In genomic region chr19:55444720-55445045, GRCh38 we compare ENCODE assay signal across 37 cellular contexts. TPM values are rescaled to one million over a fixed set of nuclear protein-coding genes. Genes with fewer than 3 reads are reported as not detected.
"Had no signal": no experiment of that assay in that cellular context is flagged by ENCODE, and none has a peak within 500 bp of the region (broad histone marks: within the 10 kb centered on the region; RNA-seq: fewer than 3 reads in every experiment).

No MANE protein-coding gene starts in this region.

- H3K9me3 Mint-ChIP-seq: activated B cell treated with CpG ODN at 0.5 μM for 24 hours; activated CD4-positive, alpha-beta memory T cell treated with anti-CD3 and anti-CD28 coated beads for 36 hours; activated CD8-positive, alpha-beta T cell treated with anti-CD3 and anti-CD28 coated beads for 36 hours; activated naive CD4-positive, alpha-beta T cell treated with anti-CD3 and anti-CD28 coated beads, Interleukin-2, amount 10 ng/mL, durations not matched to agents 7 days and 5 days; activated naive CD4-positive, alpha-beta T cell treated with anti-CD3 and anti-CD28 coated beads, Interleukin-2, amount 50 U/mL, for 72 hours; activated naive CD8-positive, alpha-beta T cell treated with anti-CD3 and anti-CD28 coated beads for 36 hours; activated T-cell treated with anti-CD3 and anti-CD28 coated beads, Interleukin-2, amount 50 U/mL, for 4 hours; activated T-helper 1 cell treated with anti-CD3 and anti-CD28 coated beads, Interleukin-12 subunit alpha, Interleukin-12 subunit beta, Interleukin-2, Interleukin-4 antibody, amounts not matched to agents 30 ng/mL and 10 ng/mL and 1 ng/mL, durations not matched to agents 14 hours and 24 hours and 36 hours; activated T-helper 17 cell treated with anti-CD3 and anti-CD28 coated beads, Interleukin-2, amount 50 U/mL, for 72 hours; central memory CD8-positive, alpha-beta T cell; T-helper 1 cell treated with Interleukin-12 subunit alpha and Interleukin-12 subunit beta and Interleukin-4 antibody, amounts not matched to agents 30 μg/mL and 1 μg/mL, for 36 hours; T-helper 2 cell treated with Interferon-gamma antibody and Interleukin-4, amounts not matched to agents 5 μg/mL and 100 μg/mL, for 36 hours had no signal

- DNase-seq: activated B cell treated with CpG ODN at 0.5 μM for 24 hours; activated CD4-positive, alpha-beta memory T cell treated with anti-CD3 and anti-CD28 coated beads for 36 hours; activated CD4-positive, alpha-beta T cell treated with anti-CD3 and anti-CD28 coated beads for 48 hours; activated CD4-positive, alpha-beta T cell treated with anti-CD3 and anti-CD28 coated beads, Interleukin-2, amount 50 U/mL, for 1 hour; activated CD4-positive, alpha-beta T cell treated with anti-CD3 and anti-CD28 coated beads, Interleukin-2, amount 50 U/mL, for 4 hours; activated CD4-positive, CD25-positive, alpha-beta regulatory T cell treated with anti-CD3 and anti-CD28 coated beads, Interleukin-2, amount 50 U/mL, for 72 hours; activated CD8-positive, alpha-beta memory T cell treated with anti-CD3 and anti-CD28 coated beads, Interleukin-2, amount 50 U/mL, for 4 hours; activated CD8-positive, alpha-beta T cell treated with anti-CD3 and anti-CD28 coated beads for 36 hours; activated effector memory CD4-positive, alpha-beta T cell treated with anti-CD3 and anti-CD28 coated beads, Interleukin-2, amount 50 U/mL, for 16 hours; activated gamma-delta T cell treated with Interleukin-2 at 50 U/mL for 16 hours; activated naive CD4-positive, alpha-beta T cell; activated naive CD4-positive, alpha-beta T cell treated with anti-CD3 and anti-CD28 coated beads, Interleukin-2, amount 10 ng/mL, durations not matched to agents 7 days and 5 days; activated naive CD8-positive, alpha-beta T cell treated with anti-CD3 and anti-CD28 coated beads for 36 hours; activated T-cell treated with anti-CD3 and anti-CD28 coated beads for 4 hours; activated T-cell treated with anti-CD3 and anti-CD28 coated beads, Interleukin-2, amount 50 U/mL, for 1 hour; activated T-cell treated with anti-CD3 and anti-CD28 coated beads, Interleukin-2, amount 50 U/mL, for 4 hours; activated T-cell treated with anti-CD3 and anti-CD28 coated beads, Interleukin-2, amount 50 U/mL, for 72 hours; adrenal gland; amniotic stem cell; aorta; body of pancreas; cerebellar nuclear complex; SW 1271; T-helper 1 cell; T-helper 2 cell; T-helper 9 cell had no signal

- H3K27ac ChIP-seq: adrenal gland, body of pancreas, cardiac muscle cell, VCaP had no signal

- ATAC-seq: activated CD8-positive, alpha-beta T cell treated with anti-CD3 and anti-CD28 coated beads for 36 hours; activated naive CD4-positive, alpha-beta T cell treated with anti-CD3 and anti-CD28 coated beads, Interleukin-2, amount 50 U/mL, for 72 hours; activated T-cell treated with anti-CD3 and anti-CD28 coated beads, Interleukin-2, amount 50 U/mL, for 4 hours; activated T-cell treated with anti-CD3 and anti-CD28 coated beads, Interleukin-2, amount 50 U/mL, for 72 hours; activated T-helper 17 cell treated with anti-CD3 and anti-CD28 coated beads, Interleukin-2, amount 50 U/mL, for 72 hours; body of pancreas had no signal

- H3K4me3 Mint-ChIP-seq: activated B cell treated with CpG ODN at 0.5 μM for 24 hours; activated CD4-positive, alpha-beta memory T cell treated with anti-CD3 and anti-CD28 coated beads for 36 hours; activated CD8-positive, alpha-beta T cell treated with anti-CD3 and anti-CD28 coated beads for 36 hours; activated naive CD4-positive, alpha-beta T cell treated with anti-CD3 and anti-CD28 coated beads, Interleukin-2, amount 10 ng/mL, durations not matched to agents 7 days and 5 days; activated naive CD8-positive, alpha-beta T cell treated with anti-CD3 and anti-CD28 coated beads for 36 hours; activated T-cell treated with anti-CD3 and anti-CD28 coated beads, Interleukin-2, amount 50 U/mL, for 4 hours; activated T-cell treated with anti-CD3 and anti-CD28 coated beads, Interleukin-2, amount 50 U/mL, for 72 hours; activated T-helper 1 cell treated with anti-CD3 and anti-CD28 coated beads, Interleukin-12 subunit alpha, Interleukin-12 subunit beta, Interleukin-2, Interleukin-4 antibody, amounts not matched to agents 30 ng/mL and 10 ng/mL and 1 ng/mL, durations not matched to agents 14 hours and 24 hours and 36 hours; activated T-helper 17 cell treated with anti-CD3 and anti-CD28 coated beads, Interleukin-2, amount 50 U/mL, for 72 hours; central memory CD8-positive, alpha-beta T cell; T-helper 1 cell treated with Interleukin-12 subunit alpha and Interleukin-12 subunit beta and Interleukin-4 antibody, amounts not matched to agents 30 μg/mL and 1 μg/mL, for 36 hours; T-helper 2 cell treated with Interferon-gamma antibody and Interleukin-4, amounts not matched to agents 5 μg/mL and 100 μg/mL, for 36 hours had no signal

- H3K27ac Mint-ChIP-seq: activated B cell treated with CpG ODN at 0.5 μM for 24 hours; activated CD4-positive, alpha-beta memory T cell treated with anti-CD3 and anti-CD28 coated beads for 36 hours; activated CD8-positive, alpha-beta T cell treated with anti-CD3 and anti-CD28 coated beads for 36 hours; activated naive CD4-positive, alpha-beta T cell treated with anti-CD3 and anti-CD28 coated beads, Interleukin-2, amount 10 ng/mL, durations not matched to agents 7 days and 5 days; activated naive CD4-positive, alpha-beta T cell treated with anti-CD3 and anti-CD28 coated beads, Interleukin-2, amount 50 U/mL, for 72 hours; activated naive CD8-positive, alpha-beta T cell treated with anti-CD3 and anti-CD28 coated beads for 36 hours; activated T-cell treated with anti-CD3 and anti-CD28 coated beads, Interleukin-2, amount 50 U/mL, for 72 hours; activated T-helper 1 cell treated with anti-CD3 and anti-CD28 coated beads, Interleukin-12 subunit alpha, Interleukin-12 subunit beta, Interleukin-2, Interleukin-4 antibody, amounts not matched to agents 30 ng/mL and 10 ng/mL and 1 ng/mL, durations not matched to agents 14 hours and 24 hours and 36 hours; activated T-helper 17 cell treated with anti-CD3 and anti-CD28 coated beads, Interleukin-2, amount 50 U/mL, for 72 hours; T-helper 1 cell treated with Interleukin-12 subunit alpha and Interleukin-12 subunit beta and Interleukin-4 antibody, amounts not matched to agents 30 μg/mL and 1 μg/mL, for 36 hours; T-helper 2 cell treated with Interferon-gamma antibody and Interleukin-4, amounts not matched to agents 5 μg/mL and 100 μg/mL, for 36 hours had no signal

- H3K36me3 Mint-ChIP-seq: activated CD4-positive, alpha-beta memory T cell treated with anti-CD3 and anti-CD28 coated beads for 36 hours; activated naive CD4-positive, alpha-beta T cell treated with anti-CD3 and anti-CD28 coated beads, Interleukin-2, amount 10 ng/mL, durations not matched to agents 7 days and 5 days; activated naive CD8-positive, alpha-beta T cell treated with anti-CD3 and anti-CD28 coated beads for 36 hours had no signal

- H3K4me3 ChIP-seq: adrenal gland, body of pancreas, cardiac muscle cell had no signal

RNA-seq across cellular contexts. Expression of gene SHISA7, which starts 1.6 kb away (rescaled TPM):
- total RNA-seq: activated B cell treated with CpG ODN at 0.5 μM for 24 hours; activated CD4-positive, alpha-beta memory T cell treated with anti-CD3 and anti-CD28 coated beads for 36 hours; activated CD8-positive, alpha-beta memory T cell treated with anti-CD3 and anti-CD28 coated beads for 36 hours; activated CD8-positive, alpha-beta T cell treated with anti-CD3 and anti-CD28 coated beads for 36 hours; activated naive CD4-positive, alpha-beta T cell treated with anti-CD3 and anti-CD28 coated beads, Interleukin-2, amount 50 U/mL, for 72 hours; activated naive CD8-positive, alpha-beta T cell treated with anti-CD3 and anti-CD28 coated beads for 36 hours; activated T-cell treated with anti-CD3 and anti-CD28 coated beads, Interleukin-2, amount 50 U/mL, for 4 hours; activated T-helper 1 cell treated with anti-CD3 and anti-CD28 coated beads, Interleukin-12 subunit alpha, Interleukin-12 subunit beta, Interleukin-2, Interleukin-4 antibody, amounts not matched to agents 30 ng/mL and 10 ng/mL and 1 ng/mL, durations not matched to agents 14 hours and 24 hours and 36 hours; aorta; body of pancreas; bronchial epithelial cell; cardiac muscle cell had no signal

RNA-seq across cellular contexts. Expression of gene C19orf85, which starts 19.9 kb away (rescaled TPM):
- total RNA-seq: activated B cell treated with CpG ODN at 0.5 μM for 24 hours; activated CD4-positive, alpha-beta memory T cell treated with anti-CD3 and anti-CD28 coated beads for 36 hours; activated CD8-positive, alpha-beta memory T cell treated with anti-CD3 and anti-CD28 coated beads for 36 hours; activated CD8-positive, alpha-beta T cell treated with anti-CD3 and anti-CD28 coated beads for 36 hours; activated naive CD4-positive, alpha-beta T cell treated with anti-CD3 and anti-CD28 coated beads, Interleukin-2, amount 50 U/mL, for 72 hours; activated naive CD8-positive, alpha-beta T cell treated with anti-CD3 and anti-CD28 coated beads for 36 hours; activated T-cell treated with anti-CD3 and anti-CD28 coated beads, Interleukin-2, amount 50 U/mL, for 4 hours; activated T-cell treated with anti-CD3 and anti-CD28 coated beads, Interleukin-2, amount 50 U/mL, for 72 hours; activated T-helper 1 cell treated with anti-CD3 and anti-CD28 coated beads, Interleukin-12 subunit alpha, Interleukin-12 subunit beta, Interleukin-2, Interleukin-4 antibody, amounts not matched to agents 30 ng/mL and 10 ng/mL and 1 ng/mL, durations not matched to agents 14 hours and 24 hours and 36 hours; activated T-helper 17 cell treated with anti-CD3 and anti-CD28 coated beads, Interleukin-2, amount 50 U/mL, for 72 hours; adrenal gland; aorta; astrocyte; body of pancreas; bronchial epithelial cell; cardiac muscle cell had no signal
